In genomic region chr11:76237914-76238313, GRCh38 we compare ENCODE assay signal across 14 cellular contexts. TPM values are rescaled to one million over a fixed set of nuclear protein-coding genes. Genes with fewer than 3 reads are reported as not detected.
A peak's percentile ranks its signal among the peaks of the same experiment; 100 is the strongest.
DNase-seq lines count a peak whose midpoint lies in the region; ATAC-seq, FAIRE-seq and TF ChIP-seq lines count a peak whose summit lies in the region.
"Had no signal": no experiment of that assay in that cellular context is flagged by ENCODE, and none has a peak within 500 bp of the region (broad histone marks: within the 10 kb centered on the region; RNA-seq: fewer than 3 reads in every experiment).

No MANE protein-coding gene starts in this region.

- peaks cover 3% of the 10 kb centered on the region for H3K4me1 ChIP-seq in IMR-90 (ENCODE audit: control insufficient read depth, insufficient read depth, low read length)
- peaks cover 16 to 37% of the 10 kb centered on the region in 2 experiments for H3K4me1 ChIP-seq in K562 (replicated peaks in 1 of 2; ENCODE audit: control insufficient read depth in 2 of 2, insufficient read depth in 2 of 2, low read length in 2 of 2)
- peaks cover 14% of the 10 kb centered on the region for H3K4me1 ChIP-seq in PC-9 (replicated peaks; ENCODE audit: insufficient read depth)

- intact Hi-C loops in IMR-90 (cut with micrococcal nuclease) = loop anchor here (5.0 kb wide), 1 partner anchor 79 kb away; no protein-coding TSS in a partner anchor
- intact Hi-C loops in K562 (cut with micrococcal nuclease) = no loop called here
- intact Hi-C loops in PC-9 (cut with micrococcal nuclease; ENCODE audit: unreplicated experiment) = no loop called here

- H3K9me1 ChIP-seq in IMR-90 (ENCODE audit: insufficient read depth, low read length) (peaks cover 8% of the 10 kb centered on the region), K562 (ENCODE audit: control insufficient read depth, insufficient read depth, low read length) (no peaks in the 10 kb centered on the region)

- H3K4ac ChIP-seq in IMR-90 (ENCODE audit: low read depth, low read length) = no peak overlapping the region

- H3K27ac ChIP-seq in IMR-90 (ENCODE audit: insufficient read depth, low read length) = no peak overlapping the region
- H3K27ac ChIP-seq in K562 (ENCODE audit: extremely low read depth, low read depth, low read length) = no peak overlapping the region
- no peak overlapping the region for H3K27ac ChIP-seq in PC-9
- H3K27ac ChIP-seq: SK-N-MC, thyroid gland had no signal

- H4K20me1 ChIP-seq in IMR-90 (ENCODE audit: insufficient read depth, low read length) = peaks cover 3% of the 10 kb centered on the region
- no peaks in the 10 kb centered on the region for H4K20me1 ChIP-seq in K562 (replicated peaks; ENCODE audit: control insufficient read depth, insufficient read depth, low read length)
- H4K20me1 ChIP-seq in PC-9 (ENCODE audit: insufficient read depth) = no peaks in the 10 kb centered on the region

- no peak overlapping the region for H3K4me2 ChIP-seq in IMR-90 (ENCODE audit: low read depth, low read length)
- no peak overlapping the region for H3K4me2 ChIP-seq in K562 (ENCODE audit: insufficient read depth, low read length)
- H3K4me2 ChIP-seq in PC-9 = no peak overlapping the region

- H4K91ac ChIP-seq in IMR-90 (ENCODE audit: insufficient read depth, low read depth, low read length) = no peak overlapping the region

- CTCF ChIA-PET in IMR-90 (lab: Yijun Ruan, JAX) (no interaction called here), K562 (lab: Yijun Ruan, JAX; ENCODE audit: low intra/inter-chr PET ratio) (no interaction called here), PC-9 (lab: Charles Lee) (no interaction called here)

- no peaks in the 10 kb centered on the region for H3K9me2 ChIP-seq in PC-9 (ENCODE audit: insufficient read depth)

- no peak overlapping the region for H2BK120ac ChIP-seq in IMR-90 (ENCODE audit: low read depth, low read length)

- in situ Hi-C loops in IMR-90 (cut with MboI; ENCODE audit: low sequenced_read_pairs) = no loop called here
- in situ Hi-C loops in K562 (cut with MboI) = no loop called here

- no peak overlapping the region for H3K23ac ChIP-seq in IMR-90 (ENCODE audit: low read depth, low read length)

- peaks cover 17% of the 10 kb centered on the region; the same call in 1 of the 2 replicates for H3F3A ChIP-seq in PC-9 (ENCODE audit: insufficient read depth, low read depth)

- H3K36me3 ChIP-seq in IMR-90 (ENCODE audit: control insufficient read depth, insufficient read depth, low read length) (no peaks in the 10 kb centered on the region), K562 (ENCODE audit: control insufficient read depth, insufficient read depth, low read length) (no peaks in the 10 kb centered on the region), PC-9 (ENCODE audit: low read depth) (no peaks in the 10 kb centered on the region)
- H3K36me3 ChIP-seq: thyroid gland had no signal

- H3K36me3 Mint-ChIP-seq in progenitor cell of endocrine pancreas (ENCODE audit: insufficient read depth) = no peaks in the 10 kb centered on the region
- H3K36me3 Mint-ChIP-seq: memory B cell had no signal

- no peaks in the 10 kb centered on the region for H3K79me2 ChIP-seq in K562 (ENCODE audit: control insufficient read depth, insufficient read depth, low read length)
- H3K79me2 ChIP-seq in PC-9 (ENCODE audit: low read depth) = no peaks in the 10 kb centered on the region

- H4K5ac ChIP-seq in IMR-90 (ENCODE audit: low read depth, low read length) = no peak overlapping the region

- no peak overlapping the region for H3K56ac ChIP-seq in IMR-90 (ENCODE audit: extremely low read depth, insufficient read depth, low read length)

- peaks cover 2% of the 10 kb centered on the region for H3K4me1 Mint-ChIP-seq in progenitor cell of endocrine pancreas (ENCODE audit: low read depth)

- peaks cover 16% of the 10 kb centered on the region for H3K27me3 ChIP-seq in IMR-90 (ENCODE audit: control insufficient read depth, insufficient read depth, low read length)
- H3K27me3 ChIP-seq in K562 (ENCODE audit: control insufficient read depth in 2 of 2, insufficient read depth in 2 of 2, low read length in 2 of 2) = peaks cover 0 to 7% of the 10 kb centered on the region in 2 experiments; a peak in 2 of 5 replicates
- 0 out of 2 replicates have a peak, but pooled peaks cover 2% of the 10 kb centered on the region for H3K27me3 ChIP-seq in PC-9 (ENCODE audit: insufficient read depth, low read depth)
- H3K27me3 ChIP-seq: thyroid gland had no signal

- H3K4me3 ChIP-seq in IMR-90 (ENCODE audit: insufficient read depth, low read depth, low read length) = no peak overlapping the region
- H3K4me3 ChIP-seq in K562 = no peak overlapping the region
- H3K4me3 ChIP-seq in PC-9 = no peak overlapping the region
- H3K4me3 ChIP-seq: SK-N-MC, thyroid gland had no signal

- peaks cover 21% of the 10 kb centered on the region for H3K27me3 Mint-ChIP-seq in progenitor cell of endocrine pancreas

- no peaks in the 10 kb centered on the region for H3K9me3 Mint-ChIP-seq in progenitor cell of endocrine pancreas (ENCODE audit: low read depth)
- H3K9me3 Mint-ChIP-seq: memory B cell had no signal

- no peak overlapping the region for H2AFZ ChIP-seq in IMR-90 (replicated peaks; ENCODE audit: low read length, poor library complexity)
- H2AFZ ChIP-seq in K562 (ENCODE audit: low read depth, low read length) = no peak overlapping the region
- no peak overlapping the region for H2AFZ ChIP-seq in PC-9

- H4K8ac ChIP-seq in IMR-90 (ENCODE audit: low read depth in 2 of 2, low read length in 2 of 2) = no peak overlapping the region

- TF ChIP-seq CTCF in IMR-90 (conservative IDR thresholded peaks at IDR 0.05; ENCODE audit: low read depth, low read length) (no peak), K562 (IDR thresholded peaks at IDR 0.05 in 2 of 3, conservative IDR thresholded peaks at IDR 0.05 in 1 of 3; ENCODE audit: insufficient read depth in 2 of 3, low read depth in 1 of 3, low read length in 3 of 3) (peak; percentile 25 to 35 (median 33); a peak in 3 of 6 replicates), progenitor cell of endocrine pancreas (IDR thresholded peaks at IDR 0.05; ENCODE audit: unreplicated experiment) (no peak), PC-9 (conservative IDR thresholded peaks at IDR 0.05) (no peak; the same call in 1 of the 2 replicates)

- H2BK20ac ChIP-seq in IMR-90 (ENCODE audit: low read depth, low read length) = no peak overlapping the region

- H3K4me3 Mint-ChIP-seq in progenitor cell of endocrine pancreas (ENCODE audit: low read depth) = peak overlapping the region; percentile 47
- H3K4me3 Mint-ChIP-seq: memory B cell had no signal

- TF ChIP-seq POLR2A in IMR-90 (IDR thresholded peaks at IDR 0.05; ENCODE audit: low read depth, low read length) (no peak), K562 (conservative IDR thresholded peaks at IDR 0.05) (no peak)

- H3K9ac ChIP-seq in IMR-90 (ENCODE audit: low read depth, low read length) (no peak overlapping the region), K562 (ENCODE audit: insufficient read depth in 1 of 2, low read depth in 2 of 2, low read length in 2 of 2) (no peak overlapping the region)

- H3K79me1 ChIP-seq in IMR-90 (ENCODE audit: low read depth in 1 of 2, low read length in 2 of 2) = no peaks in the 10 kb centered on the region

- TF ChIP-seq RAD21 in IMR-90 (IDR thresholded peaks at IDR 0.05; ENCODE audit: low read length) (no peak), K562 (CRISPR knock-in tag; conservative IDR thresholded peaks at IDR 0.05 in 1 of 2, IDR thresholded peaks at IDR 0.05 in 1 of 2) (no peak)

- BruUV-seq in IMR-90 (replicated peaks; lab: Mats Ljungman, UMichigan) (no TSS peak), K562 (replicated peaks; lab: Mats Ljungman, UMichigan) (no TSS peak), PC-9 (replicated peaks; lab: Mats Ljungman, UMichigan) (no TSS peak)

- DNase-seq in NCI-H748 (lab: John Stamatoyannopoulos, UW; ENCODE audit: unreplicated experiment) (peak; percentile 31), NCI-H748 treated with DMSO at 0.1 percent for 48 hours (lab: John Stamatoyannopoulos, UW) (no peak), IMR-90 (peak; percentile 13), K562 (ENCODE audit: extremely low read depth in 1 of 4, low spot score in 3 of 4) (peak; percentile 46 to 63 (median 59)), progenitor cell of endocrine pancreas (ENCODE audit: low spot score, unreplicated experiment) (no peak), left lobe of liver (ENCODE audit: low spot score) (no peak), PC-9 (no peak)
- DNase-seq: activated T-cell treated with anti-CD3 and anti-CD28 coated beads, Interleukin-2, amount 50 U/mL, for 48 hours; NCI-H1105; thyroid gland had no signal

- H2BK5ac ChIP-seq in IMR-90 (ENCODE audit: low read depth, low read length, poor library complexity, severe bottlenecking) = no peak overlapping the region

- H3K9me3 ChIP-seq in IMR-90 (ENCODE audit: control insufficient read depth, insufficient read depth, low read length) (no peaks in the 10 kb centered on the region), K562 (replicated peaks; ENCODE audit: control insufficient read depth, insufficient read depth, low read depth, low read length) (no peaks in the 10 kb centered on the region), PC-9 (ENCODE audit: insufficient read depth, low read depth) (no peaks in the 10 kb centered on the region)
- H3K9me3 ChIP-seq: thyroid gland had no signal

- H2BK15ac ChIP-seq in IMR-90 (ENCODE audit: low read depth, low read length) = no peak overlapping the region

- no peak overlapping the region for H3K18ac ChIP-seq in IMR-90 (ENCODE audit: low read depth, low read length)

- no peak overlapping the region for H3K14ac ChIP-seq in IMR-90 (replicated peaks; ENCODE audit: low read depth, low read length)

- ATAC-seq in IMR-90 (ENCODE audit: low read depth) (no peak), K562 (no peak), left lobe of liver (no peak), GM19035 (IDR thresholded peaks at IDR 0.05; ENCODE audit: unreplicated experiment) (no peak)

- no peak for TF ChIP-seq EP300 in K562 (IDR thresholded peaks at IDR 0.05; ENCODE audit: low read length)

- dilution Hi-C loops in IMR-90 (cut with HindIII; ENCODE audit: low sequenced_read_pairs, unreplicated experiment) = no loop called here

- peak; percentile 73 for FAIRE-seq in K562 (lab: Jason Lieb, UNC)
- FAIRE-seq: endometrium had no signal

- H2AK9ac ChIP-seq in IMR-90 (replicated peaks; ENCODE audit: low read depth, low read length, poor library complexity) = no peak overlapping the region

- no peak overlapping the region for H3K27ac Mint-ChIP-seq in progenitor cell of endocrine pancreas
- H3K27ac Mint-ChIP-seq: memory B cell had no signal

- POLR2A ChIA-PET in IMR-90 (lab: Charles Lee; ENCODE audit: unreplicated experiment) = no interaction called here
- POLR2A ChIA-PET in K562 (lab: Yijun Ruan, JAX) = interaction anchor here (2.1 kb wide), 1 partner anchor 9 kb away, joined by 11 read pairs; no protein-coding TSS in a partner anchor
- POLR2A ChIA-PET in PC-9 (lab: Charles Lee; ENCODE audit: unreplicated experiment) = interaction anchor here (0.6 kb wide), 1 partner anchor 337 kb away, joined by 5 read pairs; no protein-coding TSS in a partner anchor

- no peak overlapping the region for H2AK5ac ChIP-seq in IMR-90 (ENCODE audit: low read depth, low read length)

RNA-seq across cellular contexts. Expression of gene WNT11, which starts 31.6 kb away (rescaled TPM):
- total RNA-seq in IMR-90 (2012; rRNA removed) (not detected in 2 replicates), K562 (2014; rRNA removed) (not detected in 2 replicates), K562 (2014; rRNA removed; fragmentation: Illumina TruSeq; extraction: Trizol) (not detected in 2 replicates), K562 (2015; rRNA removed; fragmentation: Illumina TruSeq; extraction: Trizol) (not detected in 2 replicates), K562 (2021) (0.09 TPM in 1 of 2 replicates, not detected in the other), progenitor cell of endocrine pancreas (1.5 and 1.7 TPM in 2 replicates), left lobe of liver (3.4 TPM), PC-9 (2021) (3.2 TPM in 1 of 2 replicates, not detected in the other)
- polyA plus RNA-seq in IMR-90 (2012; rRNA removed) (0.10 TPM in 1 of 2 replicates, not detected in the other), K562 (2011; rRNA removed) (0.20 and 0.51 TPM in 2 replicates), K562 (2014; fragmentation: Illumina TruSeq; extraction: Trizol) (0.12 TPM in 1 of 2 replicates, not detected in the other), K562 (2014; fragmentation: Nextera tagmentation; extraction: Ambion mirVana) (under 1 TPM in 1 of 2 experiments, not detected in 1; 0.03 TPM), K562 (2014; rRNA removed) (0.05 TPM in 1 of 2 replicates, not detected in the other)
- polyA plus RNA-seq in IMR-90 (2012; cell fraction: cytosol; rRNA removed) = 0.02 and 0.04 TPM in 2 replicates
- polyA plus RNA-seq in IMR-90 (2012; cell fraction: nucleus; rRNA removed; ENCODE audit: low replicate concordance) = not detected in 2 replicates
- total RNA-seq in K562 (2011; cell fraction: chromatin; rRNA removed; ENCODE audit: low replicate concordance) = 0.28 and 0.58 TPM in 2 replicates
- total RNA-seq in K562 (2011; cell fraction: nucleolus; rRNA removed) = 0.33 and 1.1 TPM in 2 replicates
- 0.37 and 0.53 TPM in 2 replicates for total RNA-seq in K562 (2011; cell fraction: nucleoplasm; rRNA removed)
- 0.69 and 1.4 TPM in 2 replicates for polyA plus RNA-seq in K562 (2011; cell fraction: cytosol; rRNA removed)
- polyA plus RNA-seq in K562 (2011; cell fraction: nucleus; rRNA removed) = 0.37 and 0.65 TPM in 2 replicates
- 0.22 and 0.37 TPM in 2 replicates for polyA plus RNA-seq in K562 (2012)
- polyA minus RNA-seq in K562 (2011; rRNA and poly(A)+ RNA removed) = 0.28 TPM in 1 of 2 replicates, not detected in the other
- 1.8 TPM in 1 of 2 replicates, not detected in the other for polyA minus RNA-seq in K562 (2011; cell fraction: cytosol; rRNA and poly(A)+ RNA removed)
- 0.56 TPM in 1 of 2 replicates, not detected in the other for polyA minus RNA-seq in K562 (2011; cell fraction: nucleus; rRNA and poly(A)+ RNA removed)

Comparison
In these comparisons a context has a peak if more than half of its experiments do, and no peak if none do; other contexts are left out.
1. DNase-seq: peak in NCI-H748 (single experiment), IMR-90 (single experiment) and K562 (4 of 4); none in NCI-H748 treated with DMSO at 0.1 percent for 48 hours (single experiment), progenitor cell of endocrine pancreas (single experiment), left lobe of liver (single experiment) and PC-9 (0 of 2).
2. CTCF ChIP-seq: peak in K562 (3 of 3); none in IMR-90 (single experiment), progenitor cell of endocrine pancreas (single experiment) and PC-9 (single experiment).